ENCODE assay signal across 10 cellular contexts in genomic region chr5:115685966-115686691, GRCh38.
DNase-seq lines count a peak whose midpoint lies in the region; ATAC-seq, FAIRE-seq and TF ChIP-seq lines count a peak whose summit lies in the region.
"Had no signal": no experiment of that assay in that cellular context is flagged by ENCODE, and none has a peak within 500 bp of the region (broad histone marks: within the 10 kb centered on the region; RNA-seq: fewer than 3 reads in every experiment).

No MANE protein-coding gene starts in this region.

- ATAC-seq in GM23338 (peak; percentile 65), HepG2 (no peak)

- FAIRE-seq in small intestine (lab: Jason Lieb, UNC) (no peak), HepG2 (lab: Jason Lieb, UNC) (no peak)
- FAIRE-seq: GM18507 had no signal

- H3F3A ChIP-seq in GM23338 (replicated peaks; ENCODE audit: low read depth), result no peaks in the 10 kb centered on the region

- H3K27me3 ChIP-seq in GM23338 (ENCODE audit: insufficient read depth) (no peaks in the 10 kb centered on the region), SJSA1 (replicated peaks) (no peaks in the 10 kb centered on the region), small intestine (ENCODE audit: control insufficient read depth in 2 of 2, insufficient read depth in 2 of 2, low read length in 2 of 2) (no peaks in the 10 kb centered on the region), HepG2 (ENCODE audit: control insufficient read depth in 1 of 2, insufficient read depth in 2 of 2, low read length in 2 of 2) (no peaks in the 10 kb centered on the region)
- H3K27me3 ChIP-seq: heart right ventricle had no signal

- peaks cover 20% of the 10 kb centered on the region for H3K4me1 Mint-ChIP-seq in GM23338

- H3K36me3 Mint-ChIP-seq in GM23338 (ENCODE audit: low read depth), result no peaks in the 10 kb centered on the region

- no peak overlapping the region for H2AFZ ChIP-seq in GM23338
- no peak overlapping the region for H2AFZ ChIP-seq in HepG2 (ENCODE audit: low read length)

- H3K9me3 ChIP-seq in SJSA1 (replicated peaks) (no peaks in the 10 kb centered on the region), small intestine (ENCODE audit: control insufficient read depth, low read depth) (no peaks in the 10 kb centered on the region), HepG2 (ENCODE audit: low read length) (no peaks in the 10 kb centered on the region)
- H3K9me3 ChIP-seq: heart right ventricle had no signal

- peak overlapping the region; percentile 79; the same call in 1 of the 2 replicates for H3K27ac Mint-ChIP-seq in GM23338
- H3K27ac Mint-ChIP-seq: dendritic cell treated with granulocyte-macrophage colony-stimulating factor and Interleukin-4, amounts not matched to agents 40 ng/mL and 50 ng/mL, for 4 days had no signal

- no peak overlapping the region for H3K4me2 ChIP-seq in GM23338
- H3K4me2 ChIP-seq in HepG2 (ENCODE audit: low read depth, low read length), result no peak overlapping the region

- H3K27ac ChIP-seq in GM23338 (ENCODE audit: low read depth) (peak overlapping the region; percentile 39; the same call in 1 of the 2 replicates), SJSA1 (peak overlapping the region; percentile 39), small intestine (ENCODE audit: low read depth in 1 of 2, low read length in 1 of 2) (no peak overlapping the region), HepG2 (ENCODE audit: extremely low read length, insufficient read depth, low read length) (no peak overlapping the region)
- H3K27ac ChIP-seq: heart right ventricle had no signal

- intact Hi-C loops in HepG2 (cut with micrococcal nuclease; ENCODE audit: unreplicated experiment), result no loop called here

- 72 to 74% (median 74%) methylated on average over 4 of the region's 4 CpGs for WGBS in small intestine, 3 donors
- 30% methylated on average over 4 of the region's 4 CpGs for WGBS in HepG2 (ENCODE audit: low lambda C conversion rate)

- no peak for TF ChIP-seq POLR2A in HepG2 (IDR thresholded peaks at IDR 0.05; ENCODE audit: insufficient read depth in 1 of 2, low read depth in 2 of 2, low read length in 2 of 2)

- no peaks in the 10 kb centered on the region for H4K20me1 ChIP-seq in GM23338 (replicated peaks; ENCODE audit: insufficient read depth)
- no peaks in the 10 kb centered on the region for H4K20me1 ChIP-seq in HepG2 (ENCODE audit: insufficient read depth, low read length)

- POLR2A ChIA-PET in HepG2 (lab: Yijun Ruan, JAX), result no interaction called here

- peaks cover 11% of the 10 kb centered on the region; the same call in 1 of the 2 replicates for H3K4me1 ChIP-seq in GM23338 (ENCODE audit: insufficient read depth)
- H3K4me1 ChIP-seq in SJSA1 (replicated peaks), result peaks cover 22% of the 10 kb centered on the region
- no peaks in the 10 kb centered on the region for H3K4me1 ChIP-seq in small intestine (ENCODE audit: control insufficient read depth in 2 of 2, insufficient read depth in 1 of 2, low read depth in 1 of 2, low read length in 1 of 2)
- no peaks in the 10 kb centered on the region for H3K4me1 ChIP-seq in HepG2 (ENCODE audit: insufficient read depth, low read length)

- peaks cover 9% of the 10 kb centered on the region for H3K9me3 Mint-ChIP-seq in GM23338
- H3K9me3 Mint-ChIP-seq: dendritic cell treated with granulocyte-macrophage colony-stimulating factor and Interleukin-4, amounts not matched to agents 40 ng/mL and 50 ng/mL, for 4 days had no signal

- H3K79me2 ChIP-seq in GM23338 (replicated peaks; ENCODE audit: insufficient read depth), result no peaks in the 10 kb centered on the region
- H3K79me2 ChIP-seq in HepG2 (ENCODE audit: insufficient read depth, low read length), result no peaks in the 10 kb centered on the region

- no peak for TF ChIP-seq CTCF in GM23338 (conservative IDR thresholded peaks at IDR 0.05; ENCODE audit: low read depth in 2 of 2)
- TF ChIP-seq CTCF in fibroblast of the aortic adventitia (IDR thresholded peaks at IDR 0.05; ENCODE audit: insufficient read depth, low read length), result no peak
- no peak for TF ChIP-seq CTCF in HepG2 (CRISPR knock-in tag; IDR thresholded peaks at IDR 0.05)

- no peak overlapping the region for H3K4me3 Mint-ChIP-seq in GM23338
- H3K4me3 Mint-ChIP-seq: dendritic cell treated with granulocyte-macrophage colony-stimulating factor and Interleukin-4, amounts not matched to agents 40 ng/mL and 50 ng/mL, for 4 days had no signal

- CTCF ChIA-PET in HepG2 (lab: Yijun Ruan, JAX; ENCODE audit: low intra/inter-chr PET ratio, low total read pairs), result no interaction called here

- in situ Hi-C loops in HepG2 (cut with HindIII; ENCODE audit: extremely low pct_ligation_motif_present, low pct_unique_long_range_greater_than_20kb), result no loop called here

- H3K36me3 ChIP-seq in GM23338 (ENCODE audit: insufficient read depth) (no peaks in the 10 kb centered on the region), SJSA1 (no peaks in the 10 kb centered on the region), small intestine (ENCODE audit: control insufficient read depth in 2 of 2, insufficient read depth in 2 of 2, low read length in 2 of 2) (no peaks in the 10 kb centered on the region), HepG2 (replicated peaks in 1 of 2; ENCODE audit: control insufficient read depth in 1 of 2, insufficient read depth in 2 of 2, low read length in 2 of 2) (no peaks in the 10 kb centered on the region)
- H3K36me3 ChIP-seq: heart right ventricle had no signal

- BruUV-seq in HepG2 (replicated peaks; lab: Mats Ljungman, UMichigan), result no TSS peak

- no peaks in the 10 kb centered on the region for H3K9me2 ChIP-seq in GM23338 (ENCODE audit: insufficient read depth)

- H3K4me3 ChIP-seq in GM23338, result no peak overlapping the region
- H3K4me3 ChIP-seq in SJSA1, result no peak overlapping the region
- no peak overlapping the region for H3K4me3 ChIP-seq in fibroblast of the aortic adventitia (ENCODE audit: low read depth, low read length)
- H3K4me3 ChIP-seq in small intestine (ENCODE audit: low read depth in 1 of 2, low read length in 2 of 2), result no peak overlapping the region
- H3K4me3 ChIP-seq in HepG2 (replicated peaks in 1 of 3; ENCODE audit: insufficient read depth in 1 of 3, low read depth in 2 of 3, low read length in 3 of 3), result no peak overlapping the region
- H3K4me3 ChIP-seq: heart right ventricle had no signal

- H3K9ac ChIP-seq in HepG2 (ENCODE audit: insufficient read depth, low read depth, low read length), result no peak overlapping the region

- TF ChIP-seq EP300 in HepG2 (IDR thresholded peaks at IDR 0.05; ENCODE audit: low read depth in 2 of 2, low read length in 2 of 2) (no peak), HepG2 (CRISPR knock-in tag; IDR thresholded peaks at IDR 0.05; ENCODE audit: borderline replicate concordance) (no peak)

- DNase-seq in GM23338 (ENCODE audit: low spot score) (peak; percentile 50), SJSA1 (ENCODE audit: low read depth in 1 of 2, low spot score in 2 of 2) (peak; percentile 78 to 79), fibroblast of the aortic adventitia (ENCODE audit: low read depth) (peak; percentile 77), small intestine (peak; percentile 1), NCI-H510A treated with DMSO at 0.1 percent for 48 hours (lab: John Stamatoyannopoulos, UW) (no peak), HepG2 (ENCODE audit: low spot score) (no peak), NCI-H2107 treated with DMSO at 0.1 percent for 48 hours (lab: John Stamatoyannopoulos, UW; ENCODE audit: unreplicated experiment) (no peak)
- DNase-seq: heart right ventricle had no signal

- H3K27me3 Mint-ChIP-seq in GM23338 (ENCODE audit: insufficient read depth, low read depth, poor library complexity), result no peaks in the 10 kb centered on the region
- H3K27me3 Mint-ChIP-seq: dendritic cell treated with granulocyte-macrophage colony-stimulating factor and Interleukin-4, amounts not matched to agents 40 ng/mL and 50 ng/mL, for 4 days had no signal

- no peak for TF ChIP-seq RAD21 in HepG2 (CRISPR knock-in tag; IDR thresholded peaks at IDR 0.05)

TF ChIP-seq in GM23338, 12 proteins besides CTCF, POLR2A, EP300 and RAD21 (continues in another document):
- TF ChIP-seq POLR2AphosphoS5 (IDR thresholded peaks at IDR 0.05; ENCODE audit: low read depth), result no peak

TF ChIP-seq in HepG2, 621 proteins besides CTCF, POLR2A, EP300 and RAD21:
- TF ChIP-seq NCOA5 (CRISPR knock-in tag; IDR thresholded peaks at IDR 0.05) (no peak), ATF1 (CRISPR knock-in tag; IDR thresholded peaks at IDR 0.05) (no peak), KMT2A (CRISPR knock-in tag; IDR thresholded peaks at IDR 0.05) (no peak), SRSF4 (IDR thresholded peaks at IDR 0.05; ENCODE audit: low read depth, low read length, poor library complexity, severe bottlenecking) (no peak), RBFOX2 (IDR thresholded peaks at IDR 0.05; ENCODE audit: low read depth, low read length) (no peak), FOXP1 (IDR thresholded peaks at IDR 0.05) (no peak), FOXP1 (CRISPR knock-in tag; IDR thresholded peaks at IDR 0.05) (no peak), FOSL2 (CRISPR knock-in tag; IDR thresholded peaks at IDR 0.05) (no peak), REST (IDR thresholded peaks at IDR 0.05; ENCODE audit: borderline replicate concordance in 1 of 2, low read depth in 1 of 2, low read length in 2 of 2) (no peak), BRCA1 (CRISPR knock-in tag; IDR thresholded peaks at IDR 0.05) (no peak), KLF15 (CRISPR knock-in tag; IDR thresholded peaks at IDR 0.05; ENCODE audit: borderline replicate concordance) (no peak), ZBTB42 (CRISPR knock-in tag; IDR thresholded peaks at IDR 0.05) (no peak)

Comparison
In these comparisons a context has a peak if more than half of its experiments do, and no peak if none do; other contexts are left out.
1. DNase-seq: peak in GM23338 (single experiment), SJSA1 (2 of 2), fibroblast of the aortic adventitia (single experiment) and small intestine (single experiment); none in NCI-H510A treated with DMSO at 0.1 percent for 48 hours (single experiment), HepG2 (single experiment) and NCI-H2107 treated with DMSO at 0.1 percent for 48 hours (single experiment).
2. H3K27ac ChIP-seq: peak in GM23338 (single experiment) and SJSA1 (single experiment); none in small intestine (0 of 2) and HepG2 (single experiment).